ENCODE assay signal across 8 cellular contexts in genomic region chrX:74450803-74451449, GRCh38. TPM values are rescaled to one million over a fixed set of nuclear protein-coding genes. Genes with fewer than 3 reads are reported as not detected.
DNase-seq lines count a peak whose midpoint lies in the region; ATAC-seq and TF ChIP-seq lines count a peak whose summit lies in the region.
"Had no signal": no experiment of that assay in that cellular context is flagged by ENCODE, and none has a peak within 500 bp of the region (broad histone marks: within the 10 kb centered on the region; RNA-seq: fewer than 3 reads in every experiment).

No MANE protein-coding gene starts in this region.

- no peak for ATAC-seq in HG03139 (IDR thresholded peaks at IDR 0.05; ENCODE audit: unreplicated experiment)

- peak; percentile 66 for DNase-seq in GM04504 (ENCODE audit: low read depth)
- peak; percentile 82 for DNase-seq in NCI-H226
- peak; percentile 84 to 92 for DNase-seq in cardiac fibroblast (ENCODE audit: low read depth in 2 of 2)
- peak; percentile 92 for DNase-seq in renal cortical epithelial cell (ENCODE audit: low read depth)
- DNase-seq in GM10266 (ENCODE audit: extremely low spot score): no peak
- no peak for DNase-seq in prostate gland (ENCODE audit: low spot score)
- DNase-seq: activated naive CD4-positive, alpha-beta T cell treated with Interleukin-2 at 50 U/mL for 16 hours had no signal

- no peak for TF ChIP-seq POLR2A in prostate gland (IDR thresholded peaks at IDR 0.05)

- WGBS in prostate gland: 55% methylated on average over 1 of the region's 1 CpG

- no peak for TF ChIP-seq CTCF in cardiac fibroblast (IDR thresholded peaks at IDR 0.05; ENCODE audit: low read depth, low read length)
- TF ChIP-seq CTCF in GM10266 (IDR thresholded peaks at IDR 0.05; ENCODE audit: control insufficient read depth, insufficient read depth, low read depth, missing control alignments): no peak
- no peak for TF ChIP-seq CTCF in prostate gland (IDR thresholded peaks at IDR 0.05)

- intact Hi-C loops in prostate gland (cut with DNase I): no loop called here

- H3K9me3 ChIP-seq in prostate gland: no peaks in the 10 kb centered on the region

- H3K36me3 ChIP-seq in prostate gland: no peaks in the 10 kb centered on the region

- no peaks in the 10 kb centered on the region for H3K27me3 ChIP-seq in prostate gland (replicated peaks; ENCODE audit: insufficient read depth)

- no peaks in the 10 kb centered on the region for H3K4me1 ChIP-seq in prostate gland (replicated peaks)

- no peak overlapping the region for H3K27ac ChIP-seq in prostate gland

- no peak overlapping the region for H3K4me3 ChIP-seq in cardiac fibroblast (replicated peaks in 1 of 2; ENCODE audit: low read depth in 2 of 2, low read length in 2 of 2)
- no peak overlapping the region for H3K4me3 ChIP-seq in prostate gland

RNA-seq across cellular contexts. Expression of gene SLC16A2, which starts 29.6 kb away (rescaled TPM):
- total RNA-seq in renal cortical epithelial cell (5.9 and 19.5 TPM in 2 replicates), prostate gland (1 to 10 TPM; 8.7 to 9.3 TPM)

Comparison
In these comparisons a context has a peak if more than half of its experiments do, and no peak if none do; other contexts are left out.
1. DNase-seq: peak in GM04504 (single experiment), NCI-H226 (single experiment), cardiac fibroblast (2 of 2) and renal cortical epithelial cell (single experiment); none in GM10266 (single experiment) and prostate gland (single experiment).